In the genomic region with DNA sequence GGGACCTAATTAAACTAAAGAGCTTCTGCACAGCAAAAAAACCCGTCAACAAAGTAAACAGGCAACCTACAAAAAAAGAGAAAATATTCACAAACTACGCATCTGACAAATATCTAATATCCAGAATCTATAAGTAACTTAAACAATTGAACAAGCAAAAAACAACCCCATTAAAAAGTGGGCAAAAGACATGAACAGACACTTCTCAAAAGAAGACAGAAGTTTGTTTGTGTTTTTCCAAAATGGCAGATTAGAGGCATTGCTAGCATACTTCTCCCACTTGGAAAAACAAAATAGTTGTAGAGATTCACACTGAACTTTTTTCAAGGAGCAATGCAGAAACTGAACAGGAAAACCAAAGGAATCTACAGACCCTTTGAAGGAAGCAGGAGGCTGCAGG, we compare ENCODE assay signal across 35 cellular contexts.
"Had no signal": no experiment of that assay in that cellular context is flagged by ENCODE, and none has a peak within 500 bp of the region (broad histone marks: within the 10 kb centered on the region; RNA-seq: fewer than 3 reads in every experiment).

No MANE protein-coding gene starts in this region.

- H3K4me3 ChIP-seq: MG63 had no signal

- H3K36me3 ChIP-seq: MG63 had no signal

- DNase-seq: Karpas-422, Kasumi-1, MG63, MM.1S, MV-4-11, NCI-H1048, NCI-H1092, NCI-H1092 treated with DMSO at 0.1 percent for 48 hours, NCI-H1105, NCI-H1105 treated with DMSO at 0.1 percent for 48 hours, NCI-H1417, NCI-H1417 treated with DMSO at 0.1 percent for 48 hours, NCI-H1436, NCI-H1436 treated with DMSO at 0.1 percent for 48 hours, NCI-H146, NCI-H1694, NCI-H1694 treated with DMSO at 0.1 percent for 48 hours, NCI-H187, NCI-H187 treated with DMSO at 0.1 percent for 48 hours, NCI-H1930, NCI-H2029, NCI-H2029 treated with DMSO at 0.1 percent for 48 hours, NCI-H2081, NCI-H2081 treated with DMSO at 0.1 percent for 48 hours, NCI-H2107, NCI-H2171, NCI-H2171 treated with DMSO at 0.1 percent for 48 hours, NCI-H2227 treated with DMSO at 0.1 percent for 48 hours, NCI-H226, NCI-H345, NCI-H446, NCI-H446 treated with DMSO at 0.1 percent for 48 hours, NCI-H510A, NCI-H510A treated with DMSO at 0.1 percent for 48 hours, NCI-H524 had no signal

- H3K27me3 ChIP-seq: MG63 had no signal
